In genomic region chr5:138824924-138825863, GRCh38 we compare ENCODE assay signal across 8 cellular contexts. TPM values are rescaled to one million over a fixed set of nuclear protein-coding genes. Genes with fewer than 3 reads are reported as not detected.
DNase-seq lines count a peak whose midpoint lies in the region; ATAC-seq and TF ChIP-seq lines count a peak whose summit lies in the region.

No MANE protein-coding gene starts in this region.

- no peak for TF ChIP-seq POLR2A in gastrocnemius medialis (IDR thresholded peaks at IDR 0.05)

- DNase-seq in GM06990 (ENCODE audit: extremely low read depth, insufficient read length): peak; percentile 6
- no peak for DNase-seq in Panc1 (ENCODE audit: low read depth, low spot score)
- peak; percentile 40 for DNase-seq in fibroblast of peridontal ligament (ENCODE audit: extremely low read depth)
- no peak for DNase-seq in gastrocnemius medialis
- DNase-seq in stimulated activated CD4-positive, alpha-beta T cell treated with anti-CD3 and anti-CD28 coated beads, Interleukin-4, amount 100 ng/mL, for 1 hour: no peak
- DNase-seq in T-helper 1 cell: no peak

- peak; percentile 76 for TF ChIP-seq CTCF in 22Rv1 (IDR thresholded peaks at IDR 0.05)
- TF ChIP-seq CTCF in GM06990 (IDR thresholded peaks at IDR 0.05; ENCODE audit: insufficient read depth, low read length, poor library complexity, severe bottlenecking): peak; percentile 67
- peak; percentile 73; the same call in 1 of the 2 replicates for TF ChIP-seq CTCF in Panc1 (IDR thresholded peaks at IDR 0.05)
- TF ChIP-seq CTCF in gastrocnemius medialis (IDR thresholded peaks at IDR 0.05 in 4 of 5, conservative IDR thresholded peaks at IDR 0.05 in 1 of 5): peak in 4 of 5 experiments; percentile 27 to 63 (median 48)

- H3K9me3 ChIP-seq in Panc1 (ENCODE audit: control insufficient read depth, insufficient read depth, low read depth, low read length) (no peaks in the 10 kb centered on the region), gastrocnemius medialis (no peaks in the 10 kb centered on the region)

- BruUV-seq in Panc1 (replicated peaks; lab: Mats Ljungman, UMichigan): no TSS peak

- no peak overlapping the region for H3K27ac ChIP-seq in 22Rv1
- H3K27ac ChIP-seq in Panc1 (ENCODE audit: low read length): no peak overlapping the region
- peak overlapping the region in 1 of 4 donors; percentile 0 for H3K27ac ChIP-seq in gastrocnemius medialis

- no peaks in the 10 kb centered on the region; the same call in 1 of the 2 replicates for H3K36me3 ChIP-seq in GM06990 (ENCODE audit: control insufficient read depth, insufficient read depth, low read length)
- H3K36me3 ChIP-seq in Panc1 (ENCODE audit: control insufficient read depth, insufficient read depth, low read length): peaks cover 19% of the 10 kb centered on the region
- peaks cover 0 to 25% of the 10 kb centered on the region in 2 donors for H3K36me3 ChIP-seq in gastrocnemius medialis

- peak; percentile 63; the same call in 1 of the 2 replicates for ATAC-seq in Panc1
- ATAC-seq in gastrocnemius medialis: peak in 1 of 2 donors; percentile 50
- no peak for ATAC-seq in GM18511 (IDR thresholded peaks at IDR 0.05; ENCODE audit: unreplicated experiment)

- POLR2A ChIA-PET in Panc1 (lab: Charles Lee): interaction anchor here (0.5 to 0.8 kb wide), 2 partner anchors 30 to 59 kb away, joined by 3 to 4 read pairs; no protein-coding TSS in a partner anchor

- H3K27me3 ChIP-seq in GM06990 (replicated peaks; ENCODE audit: control insufficient read depth, insufficient read depth, low read length) (no peaks in the 10 kb centered on the region), Panc1 (ENCODE audit: control insufficient read depth, insufficient read depth, low read length) (no peaks in the 10 kb centered on the region), gastrocnemius medialis (no peaks in the 10 kb centered on the region)

- intact Hi-C loops in Panc1 (cut with micrococcal nuclease; ENCODE audit: unreplicated experiment) (no loop called here), gastrocnemius medialis (cut with DNase I; ENCODE audit: low total_unique reads) (loop anchor here (1.0 kb wide), 1 partner anchor 437 kb away; no protein-coding TSS in a partner anchor)

- CTCF ChIA-PET in Panc1 (lab: Charles Lee): interaction anchor here (0.6 to 0.9 kb wide), 4 partner anchors 15 to 437 kb away, joined by 3 to 14 read pairs (median 4); no protein-coding TSS in a partner anchor

- H3K4me1 ChIP-seq in Panc1 (ENCODE audit: control insufficient read depth, insufficient read depth, low read length) (no peaks in the 10 kb centered on the region), gastrocnemius medialis (peaks cover 11 to 25% of the 10 kb centered on the region in 2 donors)

- in situ Hi-C loops in Panc1 (cut with HindIII; ENCODE audit: low pct_unique_long_range_greater_than_20kb, low sequenced_read_pairs): no loop called here
- in situ Hi-C loops in gastrocnemius medialis (cut with MboI; ENCODE audit: low sequenced_read_pairs in 4 of 4): loop anchor here in 2 of 4 donors (5.0 to 10.0 kb wide), 2 partner anchors 437 to 440 kb away; no protein-coding TSS in a partner anchor

- H3K4me3 ChIP-seq in GM06990 (replicated peaks; ENCODE audit: low read depth, low read length) (no peak overlapping the region), Panc1 (ENCODE audit: low read depth in 2 of 2, low read length in 2 of 2) (no peak overlapping the region), gastrocnemius medialis (no peak overlapping the region)

RNA-seq across cellular contexts. Expression of gene LRRTM2, which starts 49.9 kb away (rescaled TPM):
- total RNA-seq in Panc1 (2021; ENCODE audit: unreplicated experiment): not detected
- polyA plus RNA-seq in Panc1 (2012; ENCODE audit: insufficient read length): not detected
- total RNA-seq in gastrocnemius medialis: under 1 TPM; 0.05 to 0.49 (median 0.24) TPM

Comparison
In these comparisons a context has a peak if more than half of its experiments do, and no peak if none do; other contexts are left out.
1. DNase-seq: peak in GM06990 (single experiment) and fibroblast of peridontal ligament (single experiment); none in Panc1 (single experiment), gastrocnemius medialis (0 of 2), stimulated activated CD4-positive, alpha-beta T cell treated with anti-CD3 and anti-CD28 coated beads, Interleukin-4, amount 100 ng/mL, for 1 hour (single experiment) and T-helper 1 cell (0 of 5).
2. Peak in every context shown above with its lines, with median percentiles within 50 percentile points of each other: CTCF ChIP-seq.